In the genomic region with DNA sequence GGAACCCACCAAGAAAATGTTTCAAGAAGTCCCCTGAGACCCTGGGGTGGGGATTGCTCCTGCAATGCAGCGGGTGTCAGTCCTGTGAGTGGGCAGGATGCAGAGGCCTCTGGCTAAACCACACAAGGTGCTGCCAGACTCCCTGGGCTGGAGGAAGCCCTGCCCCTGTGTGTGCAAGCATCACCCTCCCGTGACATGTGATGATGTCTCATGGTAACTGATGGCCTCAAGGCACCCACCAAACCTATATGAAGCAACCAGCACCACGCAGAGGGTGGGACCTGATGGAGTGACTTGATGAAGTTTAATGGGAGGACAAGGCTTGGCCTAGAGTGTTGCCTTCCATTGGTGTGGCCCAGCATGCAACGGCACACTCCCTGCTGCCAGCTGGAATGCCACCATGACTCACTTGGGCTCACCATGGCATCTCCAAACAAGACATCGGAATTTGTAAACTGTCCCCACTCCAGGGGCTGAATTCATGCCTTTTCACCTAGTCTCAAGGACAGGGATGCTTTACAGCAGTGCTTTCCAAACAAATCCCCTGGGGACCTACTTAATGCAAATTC, we compare ENCODE assay signal across 14 cellular contexts. TPM values are rescaled to one million over a fixed set of nuclear protein-coding genes. Genes with fewer than 3 reads are reported as not detected.
DNase-seq lines count a peak whose midpoint lies in the region.
"Had no signal": no experiment of that assay in that cellular context is flagged by ENCODE, and none has a peak within 500 bp of the region (broad histone marks: within the 10 kb centered on the region; RNA-seq: fewer than 3 reads in every experiment).

No MANE protein-coding gene starts in this region.

- H3K36me3 ChIP-seq in effector memory CD4-positive, alpha-beta T cell (ENCODE audit: control insufficient read depth, insufficient read depth, low read length), result no peaks in the 10 kb centered on the region

- H3K9me3 ChIP-seq in effector memory CD4-positive, alpha-beta T cell (ENCODE audit: control insufficient read depth, low read length), result no peaks in the 10 kb centered on the region

- H3K9me3 Mint-ChIP-seq in activated T-helper 1 cell treated with anti-CD3 and anti-CD28 coated beads, Interleukin-12 subunit alpha, Interleukin-12 subunit beta, Interleukin-2, Interleukin-4 antibody, amounts not matched to agents 30 ng/mL and 10 ng/mL and 1 ng/mL, durations not matched to agents 14 hours and 24 hours and 36 hours, result peaks cover 4% of the 10 kb centered on the region

- H3K27ac Mint-ChIP-seq in activated T-helper 1 cell treated with anti-CD3 and anti-CD28 coated beads, Interleukin-12 subunit alpha, Interleukin-12 subunit beta, Interleukin-2, Interleukin-4 antibody, amounts not matched to agents 30 ng/mL and 10 ng/mL and 1 ng/mL, durations not matched to agents 14 hours and 24 hours and 36 hours, result no peak overlapping the region

- H3K4me1 ChIP-seq in effector memory CD4-positive, alpha-beta T cell (ENCODE audit: control insufficient read depth, insufficient read depth, low read length, poor library complexity, severe bottlenecking), result no peaks in the 10 kb centered on the region

- intact Hi-C loops in activated T-helper 1 cell treated with anti-CD3 and anti-CD28 coated beads, Interleukin-12 subunit alpha, Interleukin-12 subunit beta, Interleukin-2, Interleukin-4 antibody, amounts not matched to agents 30 ng/mL and 10 ng/mL and 1 ng/mL, durations not matched to agents 14 hours and 24 hours and 36 hours (cut with micrococcal nuclease), result no loop called here

- peaks cover 18% of the 10 kb centered on the region for H3K27me3 Mint-ChIP-seq in activated T-helper 1 cell treated with anti-CD3 and anti-CD28 coated beads, Interleukin-12 subunit alpha, Interleukin-12 subunit beta, Interleukin-2, Interleukin-4 antibody, amounts not matched to agents 30 ng/mL and 10 ng/mL and 1 ng/mL, durations not matched to agents 14 hours and 24 hours and 36 hours (ENCODE audit: insufficient read depth)

- H3K36me3 Mint-ChIP-seq in activated T-helper 1 cell treated with anti-CD3 and anti-CD28 coated beads, Interleukin-12 subunit alpha, Interleukin-12 subunit beta, Interleukin-2, Interleukin-4 antibody, amounts not matched to agents 30 ng/mL and 10 ng/mL and 1 ng/mL, durations not matched to agents 14 hours and 24 hours and 36 hours (ENCODE audit: low read depth), result no peaks in the 10 kb centered on the region

- peak; percentile 63 for DNase-seq in Daoy (ENCODE audit: low read depth)
- peak; percentile 55 for DNase-seq in HT1080 (ENCODE audit: low read depth)
- peak in 6 of 61 donors; percentile 6 to 51 (median 21) for DNase-seq in caudate nucleus (lab: John Stamatoyannopoulos, UW)
- peak; percentile 31 for DNase-seq in midbrain (lab: John Stamatoyannopoulos, UW)
- DNase-seq in activated T-helper 1 cell treated with anti-CD3 and anti-CD28 coated beads, Interleukin-12 subunit alpha, Interleukin-12 subunit beta, Interleukin-2, Interleukin-4 antibody, amounts not matched to agents 30 ng/mL and 10 ng/mL and 1 ng/mL, durations not matched to agents 14 hours and 24 hours and 36 hours (ENCODE audit: low spot score), result no peak
- DNase-seq in NK-92 (lab: John Stamatoyannopoulos, UW; ENCODE audit: unreplicated experiment), result no peak
- DNase-seq in effector memory CD4-positive, alpha-beta T cell, result no peak
- DNase-seq: GOT3, NCI-H1930, NCI-H2227 treated with DMSO at 0.1 percent for 48 hours, NCI-H526 treated with DMSO at 0.1 percent for 48 hours, PC-3, T-helper 1 cell had no signal

- H3K4me3 Mint-ChIP-seq in activated T-helper 1 cell treated with anti-CD3 and anti-CD28 coated beads, Interleukin-12 subunit alpha, Interleukin-12 subunit beta, Interleukin-2, Interleukin-4 antibody, amounts not matched to agents 30 ng/mL and 10 ng/mL and 1 ng/mL, durations not matched to agents 14 hours and 24 hours and 36 hours, result no peak overlapping the region

- H3K4me1 Mint-ChIP-seq in activated T-helper 1 cell treated with anti-CD3 and anti-CD28 coated beads, Interleukin-12 subunit alpha, Interleukin-12 subunit beta, Interleukin-2, Interleukin-4 antibody, amounts not matched to agents 30 ng/mL and 10 ng/mL and 1 ng/mL, durations not matched to agents 14 hours and 24 hours and 36 hours (ENCODE audit: low read depth), result no peaks in the 10 kb centered on the region

- peak overlapping the region; percentile 21 for H3K27ac ChIP-seq in caudate nucleus (ENCODE audit: low read depth, low read length)
- H3K27ac ChIP-seq in effector memory CD4-positive, alpha-beta T cell (ENCODE audit: insufficient read depth, low read length, poor library complexity, severe bottlenecking), result no peak overlapping the region
- H3K27ac ChIP-seq: SK-N-MC had no signal

- H3K27me3 ChIP-seq in effector memory CD4-positive, alpha-beta T cell (replicated peaks; ENCODE audit: control insufficient read depth, insufficient read depth, low read length, poor library complexity, severe bottlenecking), result no peaks in the 10 kb centered on the region

- H3K4me3 ChIP-seq in effector memory CD4-positive, alpha-beta T cell (ENCODE audit: insufficient read depth, low read depth, low read length, poor library complexity, severe bottlenecking), result no peak overlapping the region
- H3K4me3 ChIP-seq: SK-N-MC had no signal

RNA-seq across cellular contexts. Expression of gene SLC14A1, which starts 8.7 kb away (rescaled TPM):
- 1.9 and 7.5 TPM in 2 replicates for total RNA-seq in Daoy (2014; rRNA removed; shearing (Covaris generic))
- total RNA-seq in HT1080 (2014; rRNA removed; shearing (Covaris generic)), result 37.6 and 44.9 TPM in 2 replicates
- 45.7 and 52.5 TPM in 2 replicates for polyA plus RNA-seq in HT1080 (2015; cell fraction: cytosol; rRNA removed)
- polyA plus RNA-seq in HT1080 (2015; cell fraction: nucleus; rRNA removed), result 54.0 and 56.2 TPM in 2 replicates
- 0.10 and 0.49 TPM in 2 replicates for total RNA-seq in activated T-helper 1 cell treated with anti-CD3 and anti-CD28 coated beads, Interleukin-12 subunit alpha, Interleukin-12 subunit beta, Interleukin-2, Interleukin-4 antibody, amounts not matched to agents 30 ng/mL and 10 ng/mL and 1 ng/mL, durations not matched to agents 14 hours and 24 hours and 36 hours

Comparison
In these comparisons a context has a peak if more than half of its experiments do, and no peak if none do; other contexts are left out.
1. DNase-seq: peak in Daoy (single experiment), HT1080 (single experiment) and midbrain (single experiment); none in activated T-helper 1 cell treated with anti-CD3 and anti-CD28 coated beads, Interleukin-12 subunit alpha, Interleukin-12 subunit beta, Interleukin-2, Interleukin-4 antibody, amounts not matched to agents 30 ng/mL and 10 ng/mL and 1 ng/mL, durations not matched to agents 14 hours and 24 hours and 36 hours (single experiment), NK-92 (single experiment) and effector memory CD4-positive, alpha-beta T cell (0 of 3).